In the genomic region with DNA sequence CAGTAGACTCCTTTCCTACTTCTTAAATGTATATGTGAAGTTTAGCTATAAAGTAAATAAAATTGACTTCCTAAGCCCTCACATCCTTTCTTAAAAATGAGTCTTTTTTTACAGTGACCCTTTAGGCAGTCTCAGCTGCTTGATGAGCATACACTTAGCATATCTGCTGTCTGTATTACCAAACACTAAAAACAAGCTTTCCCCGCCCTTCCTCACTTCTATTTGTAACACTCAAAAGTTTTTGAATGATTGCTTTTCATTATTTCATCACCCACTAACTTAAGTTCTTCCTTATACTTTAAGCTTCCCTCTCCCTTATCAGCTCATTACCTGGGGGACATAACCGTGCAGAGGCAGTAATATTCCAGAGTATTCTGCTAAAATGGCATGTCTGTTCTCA, we compare ENCODE assay signal across 2 cellular contexts.
TF ChIP-seq lines count a peak whose summit lies in the region.

No MANE protein-coding gene starts in this region.

TF ChIP-seq in liver, 16 proteins besides CTCF, POLR2A, EP300 and RAD21 (continued from another document):
- TF ChIP-seq, protein P1, sequence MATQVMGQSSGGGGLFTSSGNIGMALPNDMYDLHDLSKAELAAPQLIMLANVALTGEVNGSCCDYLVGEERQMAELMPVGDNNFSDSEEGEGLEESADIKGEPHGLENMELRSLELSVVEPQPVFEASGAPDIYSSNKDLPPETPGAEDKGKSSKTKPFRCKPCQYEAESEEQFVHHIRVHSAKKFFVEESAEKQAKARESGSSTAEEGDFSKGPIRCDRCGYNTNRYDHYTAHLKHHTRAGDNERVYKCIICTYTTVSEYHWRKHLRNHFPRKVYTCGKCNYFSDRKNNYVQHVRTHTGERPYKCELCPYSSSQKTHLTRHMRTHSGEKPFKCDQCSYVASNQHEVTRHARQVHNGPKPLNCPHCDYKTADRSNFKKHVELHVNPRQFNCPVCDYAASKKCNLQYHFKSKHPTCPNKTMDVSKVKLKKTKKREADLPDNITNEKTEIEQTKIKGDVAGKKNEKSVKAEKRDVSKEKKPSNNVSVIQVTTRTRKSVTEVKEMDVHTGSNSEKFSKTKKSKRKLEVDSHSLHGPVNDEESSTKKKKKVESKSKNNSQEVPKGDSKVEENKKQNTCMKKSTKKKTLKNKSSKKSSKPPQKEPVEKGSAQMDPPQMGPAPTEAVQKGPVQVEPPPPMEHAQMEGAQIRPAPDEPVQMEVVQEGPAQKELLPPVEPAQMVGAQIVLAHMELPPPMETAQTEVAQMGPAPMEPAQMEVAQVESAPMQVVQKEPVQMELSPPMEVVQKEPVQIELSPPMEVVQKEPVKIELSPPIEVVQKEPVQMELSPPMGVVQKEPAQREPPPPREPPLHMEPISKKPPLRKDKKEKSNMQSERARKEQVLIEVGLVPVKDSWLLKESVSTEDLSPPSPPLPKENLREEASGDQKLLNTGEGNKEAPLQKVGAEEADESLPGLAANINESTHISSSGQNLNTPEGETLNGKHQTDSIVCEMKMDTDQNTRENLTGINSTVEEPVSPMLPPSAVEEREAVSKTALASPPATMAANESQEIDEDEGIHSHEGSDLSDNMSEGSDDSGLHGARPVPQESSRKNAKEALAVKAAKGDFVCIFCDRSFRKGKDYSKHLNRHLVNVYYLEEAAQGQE (IDR thresholded peaks at IDR 0.05), result no peak
- TF ChIP-seq, protein P2, sequence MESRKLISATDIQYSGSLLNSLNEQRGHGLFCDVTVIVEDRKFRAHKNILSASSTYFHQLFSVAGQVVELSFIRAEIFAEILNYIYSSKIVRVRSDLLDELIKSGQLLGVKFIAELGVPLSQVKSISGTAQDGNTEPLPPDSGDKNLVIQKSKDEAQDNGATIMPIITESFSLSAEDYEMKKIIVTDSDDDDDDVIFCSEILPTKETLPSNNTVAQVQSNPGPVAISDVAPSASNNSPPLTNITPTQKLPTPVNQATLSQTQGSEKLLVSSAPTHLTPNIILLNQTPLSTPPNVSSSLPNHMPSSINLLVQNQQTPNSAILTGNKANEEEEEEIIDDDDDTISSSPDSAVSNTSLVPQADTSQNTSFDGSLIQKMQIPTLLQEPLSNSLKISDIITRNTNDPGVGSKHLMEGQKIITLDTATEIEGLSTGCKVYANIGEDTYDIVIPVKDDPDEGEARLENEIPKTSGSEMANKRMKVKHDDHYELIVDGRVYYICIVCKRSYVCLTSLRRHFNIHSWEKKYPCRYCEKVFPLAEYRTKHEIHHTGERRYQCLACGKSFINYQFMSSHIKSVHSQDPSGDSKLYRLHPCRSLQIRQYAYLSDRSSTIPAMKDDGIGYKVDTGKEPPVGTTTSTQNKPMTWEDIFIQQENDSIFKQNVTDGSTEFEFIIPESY (IDR thresholded peaks at IDR 0.05), result no peak
- TF ChIP-seq SP1 (IDR thresholded peaks at IDR 0.05) (no peak), JUND (IDR thresholded peaks at IDR 0.05) (no peak), GABPA (IDR thresholded peaks at IDR 0.05 in 1 of 2, conservative IDR thresholded peaks at IDR 0.05 in 1 of 2) (no peak), YY1 (IDR thresholded peaks at IDR 0.05) (no peak), FOXA1 (IDR thresholded peaks at IDR 0.05) (no peak), FOXA2 (IDR thresholded peaks at IDR 0.05) (no peak), HNF4A (conservative IDR thresholded peaks at IDR 0.05) (no peak)

TF ChIP-seq in HepG2, 621 proteins besides CTCF, POLR2A, EP300 and RAD21 (continued from another document):
- TF ChIP-seq MAFF (IDR thresholded peaks at IDR 0.05; ENCODE audit: low read depth, low read length) (no peak), AKAP8 (CRISPR knock-in tag; IDR thresholded peaks at IDR 0.05) (no peak), ZNF7 (CRISPR knock-in tag; IDR thresholded peaks at IDR 0.05) (no peak), ZMYM2 (CRISPR knock-in tag; IDR thresholded peaks at IDR 0.05) (no peak), ZNF12 (CRISPR knock-in tag; IDR thresholded peaks at IDR 0.05) (no peak), HOXA7 (CRISPR knock-in tag; IDR thresholded peaks at IDR 0.05) (no peak), ZNF326 (CRISPR knock-in tag; IDR thresholded peaks at IDR 0.05; ENCODE audit: borderline replicate concordance) (no peak), ZNF747 (CRISPR knock-in tag; IDR thresholded peaks at IDR 0.05; ENCODE audit: borderline replicate concordance) (no peak)
- TF ChIP-seq, protein P3, sequence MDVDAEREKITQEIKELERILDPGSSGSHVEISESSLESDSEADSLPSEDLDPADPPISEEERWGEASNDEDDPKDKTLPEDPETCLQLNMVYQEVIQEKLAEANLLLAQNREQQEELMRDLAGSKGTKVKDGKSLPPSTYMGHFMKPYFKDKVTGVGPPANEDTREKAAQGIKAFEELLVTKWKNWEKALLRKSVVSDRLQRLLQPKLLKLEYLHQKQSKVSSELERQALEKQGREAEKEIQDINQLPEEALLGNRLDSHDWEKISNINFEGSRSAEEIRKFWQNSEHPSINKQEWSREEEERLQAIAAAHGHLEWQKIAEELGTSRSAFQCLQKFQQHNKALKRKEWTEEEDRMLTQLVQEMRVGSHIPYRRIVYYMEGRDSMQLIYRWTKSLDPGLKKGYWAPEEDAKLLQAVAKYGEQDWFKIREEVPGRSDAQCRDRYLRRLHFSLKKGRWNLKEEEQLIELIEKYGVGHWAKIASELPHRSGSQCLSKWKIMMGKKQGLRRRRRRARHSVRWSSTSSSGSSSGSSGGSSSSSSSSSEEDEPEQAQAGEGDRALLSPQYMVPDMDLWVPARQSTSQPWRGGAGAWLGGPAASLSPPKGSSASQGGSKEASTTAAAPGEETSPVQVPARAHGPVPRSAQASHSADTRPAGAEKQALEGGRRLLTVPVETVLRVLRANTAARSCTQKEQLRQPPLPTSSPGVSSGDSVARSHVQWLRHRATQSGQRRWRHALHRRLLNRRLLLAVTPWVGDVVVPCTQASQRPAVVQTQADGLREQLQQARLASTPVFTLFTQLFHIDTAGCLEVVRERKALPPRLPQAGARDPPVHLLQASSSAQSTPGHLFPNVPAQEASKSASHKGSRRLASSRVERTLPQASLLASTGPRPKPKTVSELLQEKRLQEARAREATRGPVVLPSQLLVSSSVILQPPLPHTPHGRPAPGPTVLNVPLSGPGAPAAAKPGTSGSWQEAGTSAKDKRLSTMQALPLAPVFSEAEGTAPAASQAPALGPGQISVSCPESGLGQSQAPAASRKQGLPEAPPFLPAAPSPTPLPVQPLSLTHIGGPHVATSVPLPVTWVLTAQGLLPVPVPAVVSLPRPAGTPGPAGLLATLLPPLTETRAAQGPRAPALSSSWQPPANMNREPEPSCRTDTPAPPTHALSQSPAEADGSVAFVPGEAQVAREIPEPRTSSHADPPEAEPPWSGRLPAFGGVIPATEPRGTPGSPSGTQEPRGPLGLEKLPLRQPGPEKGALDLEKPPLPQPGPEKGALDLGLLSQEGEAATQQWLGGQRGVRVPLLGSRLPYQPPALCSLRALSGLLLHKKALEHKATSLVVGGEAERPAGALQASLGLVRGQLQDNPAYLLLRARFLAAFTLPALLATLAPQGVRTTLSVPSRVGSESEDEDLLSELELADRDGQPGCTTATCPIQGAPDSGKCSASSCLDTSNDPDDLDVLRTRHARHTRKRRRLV (CRISPR knock-in tag; IDR thresholded peaks at IDR 0.05), result no peak
